Comparison of ENCODE assay signal across 17 cellular contexts in genomic region chr10:86649471-86650150, GRCh38. TPM values are rescaled to one million over a fixed set of nuclear protein-coding genes. Genes with fewer than 3 reads are reported as not detected.
DNase-seq lines count a peak whose midpoint lies in the region; ATAC-seq, FAIRE-seq and TF ChIP-seq lines count a peak whose summit lies in the region.
"Had no signal": no experiment of that assay in that cellular context is flagged by ENCODE, and none has a peak within 500 bp of the region (broad histone marks: within the 10 kb centered on the region; RNA-seq: fewer than 3 reads in every experiment).

No MANE protein-coding gene starts in this region.

- no peaks in the 10 kb centered on the region for H3K9me3 Mint-ChIP-seq in activated CD8-positive, alpha-beta memory T cell treated with anti-CD3 and anti-CD28 coated beads, Interleukin-2, amount 10 ng/mL, durations not matched to agents 7 days and 5 days (ENCODE audit: low read depth)
- no peaks in the 10 kb centered on the region for H3K9me3 Mint-ChIP-seq in activated B cell treated with CpG ODN at 0.5 μM for 24 hours
- H3K9me3 Mint-ChIP-seq: CD8-positive, alpha-beta T cell had no signal

- no peak for TF ChIP-seq CTCF in activated B cell treated with CpG ODN at 0.5 μM for 24 hours (IDR thresholded peaks at IDR 0.05)
- TF ChIP-seq CTCF in foreskin keratinocyte (conservative IDR thresholded peaks at IDR 0.05) = no peak

- POLR2A ChIA-PET in activated B cell treated with CpG ODN at 0.5 μM for 24 hours (lab: Charles Lee) = no interaction called here

- H3K36me3 Mint-ChIP-seq in activated CD8-positive, alpha-beta memory T cell treated with anti-CD3 and anti-CD28 coated beads, Interleukin-2, amount 10 ng/mL, durations not matched to agents 7 days and 5 days = no peaks in the 10 kb centered on the region
- H3K36me3 Mint-ChIP-seq in activated B cell treated with CpG ODN at 0.5 μM for 24 hours (ENCODE audit: low read depth) = no peaks in the 10 kb centered on the region
- H3K36me3 Mint-ChIP-seq: CD8-positive, alpha-beta T cell had no signal

- H3K9me3 ChIP-seq in skeletal muscle tissue (ENCODE audit: control insufficient read depth in 3 of 3, low read length in 3 of 3) = no peaks in the 10 kb centered on the region

- peaks cover 32 to 37% (median 36%) of the 10 kb centered on the region in 3 donors for H3K4me1 ChIP-seq in skeletal muscle tissue (ENCODE audit: control insufficient read depth in 3 of 3, insufficient read depth in 3 of 3, low read length in 3 of 3)
- peaks cover 16% of the 10 kb centered on the region for H3K4me1 ChIP-seq in foreskin keratinocyte

- no peaks in the 10 kb centered on the region for H3K27me3 Mint-ChIP-seq in activated CD8-positive, alpha-beta memory T cell treated with anti-CD3 and anti-CD28 coated beads, Interleukin-2, amount 10 ng/mL, durations not matched to agents 7 days and 5 days
- H3K27me3 Mint-ChIP-seq in activated B cell treated with CpG ODN at 0.5 μM for 24 hours = peaks cover 2% of the 10 kb centered on the region

- peak overlapping the region in 1 of 3 donors; percentile 57 for H3K9ac ChIP-seq in skeletal muscle tissue (ENCODE audit: low read depth in 1 of 3, low read length in 3 of 3)

- H3K4me1 Mint-ChIP-seq in activated CD8-positive, alpha-beta memory T cell treated with anti-CD3 and anti-CD28 coated beads, Interleukin-2, amount 10 ng/mL, durations not matched to agents 7 days and 5 days = no peaks in the 10 kb centered on the region
- no peaks in the 10 kb centered on the region for H3K4me1 Mint-ChIP-seq in activated B cell treated with CpG ODN at 0.5 μM for 24 hours

- peak; percentile 32 for DNase-seq in activated CD8-positive, alpha-beta memory T cell treated with anti-CD3 and anti-CD28 coated beads for 24 hours
- DNase-seq in activated CD8-positive, alpha-beta memory T cell treated with anti-CD3 and anti-CD28 coated beads, Interleukin-2, amount 10 ng/mL, durations not matched to agents 7 days and 5 days = no peak
- DNase-seq in activated B cell treated with CpG ODN at 0.5 μM for 24 hours (peak; percentile 5), iPS-NIHi7 (ENCODE audit: extremely low spot score) (peak; percentile 9), foreskin keratinocyte (no peak), RCC 7860 (ENCODE audit: low spot score) (no peak), DMS153 (lab: John Stamatoyannopoulos, UW) (no peak)
- DNase-seq: caudate nucleus; CD8-positive, alpha-beta T cell; Karpas-422 had no signal

- H3K4me3 ChIP-seq in skeletal muscle tissue (ENCODE audit: low read length in 3 of 3) = peak overlapping the region in 1 of 3 donors; percentile 6

- no peaks in the 10 kb centered on the region for H3K36me3 ChIP-seq in skeletal muscle tissue (ENCODE audit: control insufficient read depth in 3 of 3, insufficient read depth in 3 of 3, low read length in 3 of 3)

- ATAC-seq in activated CD8-positive, alpha-beta memory T cell treated with anti-CD3 and anti-CD28 coated beads, Interleukin-2, amount 10 ng/mL, durations not matched to agents 7 days and 5 days = no peak
- no peak for ATAC-seq in activated B cell treated with CpG ODN at 0.5 μM for 24 hours (ENCODE audit: low read depth)
- no peak for ATAC-seq in foreskin keratinocyte
- ATAC-seq: CD8-positive, alpha-beta T cell had no signal

- H3K27ac Mint-ChIP-seq in activated CD8-positive, alpha-beta memory T cell treated with anti-CD3 and anti-CD28 coated beads, Interleukin-2, amount 10 ng/mL, durations not matched to agents 7 days and 5 days = no peak overlapping the region
- H3K27ac Mint-ChIP-seq in activated B cell treated with CpG ODN at 0.5 μM for 24 hours = no peak overlapping the region
- H3K27ac Mint-ChIP-seq: CD8-positive, alpha-beta T cell; progenitor cell of endocrine pancreas had no signal

- FAIRE-seq in RCC 7860 (lab: Jason Lieb, UNC) = no peak
- FAIRE-seq: A204.1, frontal cortex, islet of Langerhans had no signal

- no peak overlapping the region for H3K4me3 Mint-ChIP-seq in activated CD8-positive, alpha-beta memory T cell treated with anti-CD3 and anti-CD28 coated beads, Interleukin-2, amount 10 ng/mL, durations not matched to agents 7 days and 5 days
- H3K4me3 Mint-ChIP-seq in activated B cell treated with CpG ODN at 0.5 μM for 24 hours = no peak overlapping the region
- H3K4me3 Mint-ChIP-seq: CD8-positive, alpha-beta T cell had no signal

- CTCF ChIA-PET in activated CD8-positive, alpha-beta memory T cell treated with anti-CD3 and anti-CD28 coated beads, Interleukin-2, amount 10 ng/mL, durations not matched to agents 7 days and 5 days (lab: Charles Lee) = no interaction called here
- CTCF ChIA-PET in activated B cell treated with CpG ODN at 0.5 μM for 24 hours (lab: Charles Lee) = no interaction called here

- H3K27ac ChIP-seq in skeletal muscle tissue (ENCODE audit: low read depth, low read length) = peak overlapping the region; percentile 19
- no peak overlapping the region for H3K27ac ChIP-seq in foreskin keratinocyte
- H3K27ac ChIP-seq: HL-60 had no signal

- peaks cover 0 to 3% (median 0%) of the 10 kb centered on the region in 3 donors for H3K27me3 ChIP-seq in skeletal muscle tissue (ENCODE audit: control insufficient read depth in 3 of 3, insufficient read depth in 3 of 3, low read length in 3 of 3)
- peaks cover 4% of the 10 kb centered on the region for H3K27me3 ChIP-seq in foreskin keratinocyte

- intact Hi-C loops in activated B cell treated with CpG ODN at 0.5 μM for 24 hours (cut with micrococcal nuclease) = no loop called here

RNA-seq across cellular contexts. Expression of gene OPN4, which starts 4.7 kb away (rescaled TPM):
- total RNA-seq in activated CD8-positive, alpha-beta memory T cell treated with anti-CD3 and anti-CD28 coated beads, Interleukin-2, amount 10 ng/mL, durations not matched to agents 7 days and 5 days = not detected
- total RNA-seq in activated B cell treated with CpG ODN at 0.5 μM for 24 hours (not detected in 2 replicates), skeletal muscle tissue (not detected), foreskin keratinocyte (not detected in 2 replicates)
- polyA plus RNA-seq in foreskin keratinocyte = not detected in 2 replicates
- total RNA-seq: CD8-positive, alpha-beta T cell; frontal cortex; mucosa of gallbladder; progenitor cell of endocrine pancreas had no signal

RNA-seq across cellular contexts. Expression of gene LDB3, which starts 18.7 kb away (rescaled TPM):
- under 1 TPM; 0.05 to 0.23 TPM for total RNA-seq in activated CD8-positive, alpha-beta memory T cell treated with anti-CD3 and anti-CD28 coated beads, Interleukin-2, amount 10 ng/mL, durations not matched to agents 7 days and 5 days
- total RNA-seq in activated B cell treated with CpG ODN at 0.5 μM for 24 hours = not detected in 2 replicates
- total RNA-seq in skeletal muscle tissue = 87.7 TPM
- total RNA-seq in foreskin keratinocyte = not detected in 2 replicates
- not detected in 2 replicates for polyA plus RNA-seq in foreskin keratinocyte
- total RNA-seq: CD8-positive, alpha-beta T cell had no signal

Comparison
In these comparisons a context has a peak if more than half of its experiments do, and no peak if none do; other contexts are left out.
1. DNase-seq: peak in activated CD8-positive, alpha-beta memory T cell treated with anti-CD3 and anti-CD28 coated beads for 24 hours (single experiment), activated B cell treated with CpG ODN at 0.5 μM for 24 hours (single experiment) and iPS-NIHi7 (single experiment); none in activated CD8-positive, alpha-beta memory T cell treated with anti-CD3 and anti-CD28 coated beads, Interleukin-2, amount 10 ng/mL, durations not matched to agents 7 days and 5 days (single experiment), foreskin keratinocyte (0 of 2), RCC 7860 (single experiment) and DMS153 (single experiment).
2. RNA of gene LDB3, which starts 18.7 kb away (total RNA-seq): 87.7 TPM in skeletal muscle tissue (single experiment); 0.05 to 0.23 TPM in activated CD8-positive, alpha-beta memory T cell treated with anti-CD3 and anti-CD28 coated beads, Interleukin-2, amount 10 ng/mL, durations not matched to agents 7 days and 5 days, not detected in activated B cell treated with CpG ODN at 0.5 μM for 24 hours and not detected in foreskin keratinocyte; every median in the first group is over 10 times any median in the second.